8 cellular contexts compared by ENCODE assay signal in genomic region chr16:2983706-2984136, GRCh38. TPM values are rescaled to one million over a fixed set of nuclear protein-coding genes. Genes with fewer than 3 reads are reported as not detected.
DNase-seq lines count a peak whose midpoint lies in the region; ATAC-seq and TF ChIP-seq lines count a peak whose summit lies in the region.

No MANE protein-coding gene starts in this region.

- no peak overlapping the region for H3K4me3 Mint-ChIP-seq in endothelial cell (ENCODE audit: unreplicated experiment)

- peaks cover 13% of the 10 kb centered on the region for H3K4me1 Mint-ChIP-seq in endothelial cell (ENCODE audit: unreplicated experiment)

- peaks cover 7% of the 10 kb centered on the region for H3K27me3 Mint-ChIP-seq in endothelial cell (ENCODE audit: unreplicated experiment)

- peak; percentile 93 for DNase-seq in DMS 273 (lab: John Stamatoyannopoulos, UW; ENCODE audit: unreplicated experiment)
- peak; percentile 72 to 81 for DNase-seq in NOMO-1 (lab: John Stamatoyannopoulos, UW; ENCODE audit: unreplicated experiment in 2 of 2)
- peak in 2 of 3 experiments; percentile 68 to 81 for DNase-seq in activated CD8-positive, alpha-beta memory T cell treated with anti-CD3 and anti-CD28 coated beads for 48 hours (ENCODE audit: low read depth in 2 of 3, low spot score in 2 of 3)
- DNase-seq in endothelial cell (ENCODE audit: low spot score), result peak; percentile 95
- peak; percentile 80 for DNase-seq in mucosa of gallbladder (ENCODE audit: low spot score)
- peak; percentile 31 to 59 for DNase-seq in stimulated activated CD8-positive, alpha-beta memory T cell treated with anti-CD3 and anti-CD28 coated beads, Interleukin-7, amount 100 ng/mL, for 4 hours (ENCODE audit: low read depth in 2 of 2)

- no peaks in the 10 kb centered on the region for H3K9me3 Mint-ChIP-seq in endothelial cell (ENCODE audit: unreplicated experiment)

- no peak overlapping the region for H3K27ac Mint-ChIP-seq in endothelial cell (ENCODE audit: unreplicated experiment)

- TF ChIP-seq CTCF in endothelial cell (IDR thresholded peaks at IDR 0.05; ENCODE audit: unreplicated experiment), result peak; percentile 85

- no peaks in the 10 kb centered on the region for H3K36me3 Mint-ChIP-seq in endothelial cell (ENCODE audit: low read depth, unreplicated experiment)

- ATAC-seq in HG02798 (IDR thresholded peaks at IDR 0.05; ENCODE audit: poor library complexity, unreplicated experiment), result peak; percentile 42
- no peak for ATAC-seq in HG02588 (IDR thresholded peaks at IDR 0.05; ENCODE audit: unreplicated experiment)

RNA-seq across cellular contexts. Expression of gene PKMYT1, which starts 3.5 kb away (rescaled TPM):
- total RNA-seq in endothelial cell (ENCODE audit: unreplicated experiment) (12.2 TPM), mucosa of gallbladder (4.5 TPM)

RNA-seq across cellular contexts. Expression of gene PAQR4, which starts 14.6 kb away (rescaled TPM):
- total RNA-seq in endothelial cell (ENCODE audit: unreplicated experiment) (11.8 TPM), mucosa of gallbladder (33.1 TPM)

RNA-seq across cellular contexts. Expression of gene KREMEN2, which starts 19.6 kb away (rescaled TPM):
- not detected for total RNA-seq in endothelial cell (ENCODE audit: unreplicated experiment)
- not detected for total RNA-seq in mucosa of gallbladder

RNA-seq across cellular contexts. Expression of gene CLDN9, which starts 29.0 kb away (rescaled TPM):
- total RNA-seq in endothelial cell (ENCODE audit: unreplicated experiment) (not detected), mucosa of gallbladder (3.3 TPM)

RNA-seq across cellular contexts. Expression of gene CLDN6, which starts 34.3 kb away (rescaled TPM):
- total RNA-seq in endothelial cell (ENCODE audit: unreplicated experiment) (33.0 TPM), mucosa of gallbladder (1.1 TPM)

Comparison
In these comparisons a context has a peak if more than half of its experiments do, and no peak if none do; other contexts are left out.
1. DNase-seq: peak in every context shown above with its lines; median percentile 95 in endothelial cell; 93 in DMS 273; 80 in mucosa of gallbladder; 76 in NOMO-1; 74 in activated CD8-positive, alpha-beta memory T cell treated with anti-CD3 and anti-CD28 coated beads for 48 hours; 45 in stimulated activated CD8-positive, alpha-beta memory T cell treated with anti-CD3 and anti-CD28 coated beads, Interleukin-7, amount 100 ng/mL, for 4 hours.